Comparison of ENCODE assay signal across 14 cellular contexts in genomic region chr12:80504389-80505153, GRCh38.
A peak's percentile ranks its signal among the peaks of the same experiment; 100 is the strongest.
DNase-seq lines count a peak whose midpoint lies in the region; ATAC-seq and TF ChIP-seq lines count a peak whose summit lies in the region.
"Had no signal": no experiment of that assay in that cellular context is flagged by ENCODE, and none has a peak within 500 bp of the region (broad histone marks: within the 10 kb centered on the region; RNA-seq: fewer than 3 reads in every experiment).

No MANE protein-coding gene starts in this region.

- ATAC-seq in GM21423 (IDR thresholded peaks at IDR 0.05; ENCODE audit: unreplicated experiment), result peak; percentile 51
- ATAC-seq in HG03432 (IDR thresholded peaks at IDR 0.05; ENCODE audit: unreplicated experiment), result peak; percentile 82
- ATAC-seq in GM19467 (IDR thresholded peaks at IDR 0.05; ENCODE audit: unreplicated experiment), result no peak
- ATAC-seq in left colon, result no peak
- ATAC-seq: activated T-cell treated with anti-CD3 and anti-CD28 coated beads, Interleukin-2, amount 50 U/mL, for 72 hours; gastroesophageal sphincter; T-helper 17 cell had no signal

- DNase-seq in GM12864 (ENCODE audit: low read depth), result peak; percentile 5
- no peak for DNase-seq in stimulated activated CD8-positive, alpha-beta memory T cell treated with anti-CD3 and anti-CD28 coated beads, Interleukin-4, amount 100 ng/mL, for 48 hours
- DNase-seq in occipital lobe (lab: John Stamatoyannopoulos, UW), result no peak
- no peak for DNase-seq in left colon
- DNase-seq: activated CD4-positive, alpha-beta T cell treated with anti-CD3 and anti-CD28 coated beads, Interleukin-2, amount 10 ng/mL, durations not matched to agents 24 days and 14 days; activated T-cell treated with anti-CD3 and anti-CD28 coated beads, Interleukin-2, amount 50 U/mL, for 72 hours; stomach; T-helper 17 cell had no signal

- TF ChIP-seq CTCF in GM12864 (IDR thresholded peaks at IDR 0.05; ENCODE audit: low read depth, low read length, missing control alignments), result no peak
- no peak for TF ChIP-seq CTCF in VCaP (conservative IDR thresholded peaks at IDR 0.05)

- intact Hi-C loops in left colon (cut with DNase I, micrococcal nuclease), result no loop called here

- H3K4me3 ChIP-seq in GM12864 (ENCODE audit: low read depth, low read length), result no peak overlapping the region
- H3K4me3 ChIP-seq: ascending aorta, gastroesophageal sphincter, stomach had no signal

- peak overlapping the region; percentile 30; the same call in 1 of the 2 replicates for H3K27ac ChIP-seq in VCaP
- H3K27ac ChIP-seq: ascending aorta, gastroesophageal sphincter, stomach had no signal

Comparison
In these comparisons a context has a peak if more than half of its experiments do, and no peak if none do; other contexts are left out.
1. ATAC-seq: peak in GM21423 (single experiment) and HG03432 (single experiment); none in GM19467 (single experiment) and left colon (single experiment).